Comparison of ENCODE assay signal across 1 cellular context in genomic region chr7:108132551-108133265, GRCh38.
TF ChIP-seq lines count a peak whose summit lies in the region.

No MANE protein-coding gene starts in this region.

TF ChIP-seq in K562, 482 proteins besides CTCF, POLR2A, EP300 and RAD21 (continues in another document):
- TF ChIP-seq RBM25 (IDR thresholded peaks at IDR 0.05; ENCODE audit: low read depth, low read length, severe bottlenecking): no peak
- no peak for TF ChIP-seq CREM (IDR thresholded peaks at IDR 0.05; ENCODE audit: low read depth)
- TF ChIP-seq ZNF766 (CRISPR knock-in tag; conservative IDR thresholded peaks at IDR 0.05): no peak
- no peak for TF ChIP-seq ZNF561 (CRISPR knock-in tag; conservative IDR thresholded peaks at IDR 0.05)
- TF ChIP-seq ZNF121 (CRISPR knock-in tag; conservative IDR thresholded peaks at IDR 0.05): no peak
- TF ChIP-seq, protein P1, sequence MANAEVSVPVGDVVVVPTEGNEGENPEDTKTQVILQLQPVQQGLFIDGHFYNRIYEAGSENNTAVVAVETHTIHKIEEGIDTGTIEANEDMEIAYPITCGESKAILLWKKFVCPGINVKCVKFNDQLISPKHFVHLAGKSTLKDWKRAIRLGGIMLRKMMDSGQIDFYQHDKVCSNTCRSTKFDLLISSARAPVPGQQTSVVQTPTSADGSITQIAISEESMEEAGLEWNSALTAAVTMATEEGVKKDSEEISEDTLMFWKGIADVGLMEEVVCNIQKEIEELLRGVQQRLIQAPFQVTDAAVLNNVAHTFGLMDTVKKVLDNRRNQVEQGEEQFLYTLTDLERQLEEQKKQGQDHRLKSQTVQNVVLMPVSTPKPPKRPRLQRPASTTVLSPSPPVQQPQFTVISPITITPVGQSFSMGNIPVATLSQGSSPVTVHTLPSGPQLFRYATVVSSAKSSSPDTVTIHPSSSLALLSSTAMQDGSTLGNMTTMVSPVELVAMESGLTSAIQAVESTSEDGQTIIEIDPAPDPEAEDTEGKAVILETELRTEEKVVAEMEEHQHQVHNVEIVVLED (CRISPR knock-in tag; IDR thresholded peaks at IDR 0.05): no peak
- TF ChIP-seq CREB3 (tag; conservative IDR thresholded peaks at IDR 0.05; ENCODE audit: low read depth): no peak
- TF ChIP-seq CHD7 (IDR thresholded peaks at IDR 0.05; ENCODE audit: low read depth, low read length): no peak
- TF ChIP-seq MECOM (CRISPR knock-in tag; IDR thresholded peaks at IDR 0.05): no peak
- no peak for TF ChIP-seq XRCC3 (IDR thresholded peaks at IDR 0.05)
- TF ChIP-seq, protein P2, sequence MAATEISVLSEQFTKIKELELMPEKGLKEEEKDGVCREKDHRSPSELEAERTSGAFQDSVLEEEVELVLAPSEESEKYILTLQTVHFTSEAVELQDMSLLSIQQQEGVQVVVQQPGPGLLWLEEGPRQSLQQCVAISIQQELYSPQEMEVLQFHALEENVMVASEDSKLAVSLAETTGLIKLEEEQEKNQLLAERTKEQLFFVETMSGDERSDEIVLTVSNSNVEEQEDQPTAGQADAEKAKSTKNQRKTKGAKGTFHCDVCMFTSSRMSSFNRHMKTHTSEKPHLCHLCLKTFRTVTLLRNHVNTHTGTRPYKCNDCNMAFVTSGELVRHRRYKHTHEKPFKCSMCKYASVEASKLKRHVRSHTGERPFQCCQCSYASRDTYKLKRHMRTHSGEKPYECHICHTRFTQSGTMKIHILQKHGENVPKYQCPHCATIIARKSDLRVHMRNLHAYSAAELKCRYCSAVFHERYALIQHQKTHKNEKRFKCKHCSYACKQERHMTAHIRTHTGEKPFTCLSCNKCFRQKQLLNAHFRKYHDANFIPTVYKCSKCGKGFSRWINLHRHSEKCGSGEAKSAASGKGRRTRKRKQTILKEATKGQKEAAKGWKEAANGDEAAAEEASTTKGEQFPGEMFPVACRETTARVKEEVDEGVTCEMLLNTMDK (IDR thresholded peaks at IDR 0.05; ENCODE audit: borderline replicate concordance, insufficient read depth, low read depth, low read length, poor library complexity, severe bottlenecking): no peak
- no peak for TF ChIP-seq ZNF217 (CRISPR knock-in tag; IDR thresholded peaks at IDR 0.05)
- TF ChIP-seq TEAD2 (tag; IDR thresholded peaks at IDR 0.05): no peak
- TF ChIP-seq MGA (IDR thresholded peaks at IDR 0.05): no peak
- TF ChIP-seq HEY1 (CRISPR knock-in tag; IDR thresholded peaks at IDR 0.05; ENCODE audit: borderline replicate concordance): no peak
